8 cellular contexts compared by ENCODE assay signal in genomic region chr1:171434717-171435346, GRCh38. TPM values are rescaled to one million over a fixed set of nuclear protein-coding genes. Genes with fewer than 3 reads are reported as not detected.
A peak's percentile ranks its signal among the peaks of the same experiment; 100 is the strongest.
DNase-seq lines count a peak whose midpoint lies in the region; ATAC-seq and TF ChIP-seq lines count a peak whose summit lies in the region.

No MANE protein-coding gene starts in this region.

- H3K4me3 ChIP-seq in coronary artery = peak overlapping the region; percentile 34

- ATAC-seq in HG03196 (IDR thresholded peaks at IDR 0.05; ENCODE audit: unreplicated experiment) = no peak

- peak overlapping the region; percentile 74 to 87 for H3K27ac ChIP-seq in coronary artery

- DNase-seq in GOT3 (lab: John Stamatoyannopoulos, UW) = peak; percentile 48
- peak; percentile 53 for DNase-seq in OCI-M1 (lab: John Stamatoyannopoulos, UW)
- DNase-seq in coronary artery (ENCODE audit: low spot score) = peak; percentile 80
- peak; percentile 57 for DNase-seq in pulmonary artery endothelial cell (ENCODE audit: low read depth, low spot score)
- DNase-seq in NCI-H82 treated with DMSO at 0.1 percent for 48 hours (lab: John Stamatoyannopoulos, UW; ENCODE audit: unreplicated experiment) = no peak
- DNase-seq in mucosa of gallbladder (ENCODE audit: low spot score) = no peak
- no peak for DNase-seq in NCI-H510A (lab: John Stamatoyannopoulos, UW)

- TF ChIP-seq CTCF in coronary artery (IDR thresholded peaks at IDR 0.05) = no peak

RNA-seq across cellular contexts. Expression of gene PRRC2C, which starts 50.5 kb away (rescaled TPM):
- 58.1 and 72.6 TPM in 2 replicates for total RNA-seq in pulmonary artery endothelial cell
- total RNA-seq in mucosa of gallbladder = 134 TPM

Comparison
In these comparisons a context has a peak if more than half of its experiments do, and no peak if none do; other contexts are left out.
1. DNase-seq: peak in GOT3 (single experiment), OCI-M1 (single experiment), coronary artery (single experiment) and pulmonary artery endothelial cell (single experiment); none in NCI-H82 treated with DMSO at 0.1 percent for 48 hours (single experiment), mucosa of gallbladder (single experiment) and NCI-H510A (single experiment).